Comparison of ENCODE assay signal across 8 cellular contexts in genomic region chr19:17488593-17489391, GRCh38. TPM values are rescaled to one million over a fixed set of nuclear protein-coding genes. Genes with fewer than 3 reads are reported as not detected.
DNase-seq lines count a peak whose midpoint lies in the region; TF ChIP-seq lines count a peak whose summit lies in the region.

No MANE protein-coding gene starts in this region.

- H3K36me3 Mint-ChIP-seq in immature natural killer cell: peaks cover 0 to 4% (median 0%) of the 10 kb centered on the region in 3 donors

- H3K9me2 ChIP-seq in SK-N-SH: no peaks in the 10 kb centered on the region

- 88% methylated on average over 26 of the region's 31 CpGs for WGBS in SK-N-SH (ENCODE audit: low lambda C conversion rate)

- no peaks in the 10 kb centered on the region for H3K9me3 ChIP-seq in SK-N-SH

- H3K4me1 ChIP-seq in SK-N-SH (ENCODE audit: control insufficient read depth in 1 of 2, insufficient read depth in 2 of 2, low read depth in 1 of 2, low read length in 1 of 2): no peaks in the 10 kb centered on the region; a peak in 1 of 4 replicates

- POLR2A ChIA-PET in SK-N-SH (lab: Yijun Ruan, JAX): no interaction called here

- peak overlapping the region; percentile 92 to 100 (median 98) for H3K27ac Mint-ChIP-seq in immature natural killer cell

- no peak overlapping the region for H3K4me3 ChIP-seq in SK-N-SH (ENCODE audit: low read depth in 2 of 2, low read length in 1 of 2)

- no peak overlapping the region for H3K27ac ChIP-seq in SK-N-SH (ENCODE audit: low read depth in 2 of 2, low read length in 1 of 2)

- CTCF ChIA-PET in SK-N-SH (lab: Yijun Ruan, JAX): interaction anchor here (1.2 kb wide), 1 partner anchor 7 kb away, joined by 5 read pairs; no protein-coding TSS in a partner anchor

- H4K20me1 ChIP-seq in SK-N-SH (ENCODE audit: insufficient read depth): no peaks in the 10 kb centered on the region; the same call in 1 of the 2 replicates

- H3K4me1 Mint-ChIP-seq in immature natural killer cell: peaks cover 46 to 48% of the 10 kb centered on the region in 2 donors

- no peaks in the 10 kb centered on the region for H3K36me3 ChIP-seq in SK-N-SH (replicated peaks in 1 of 2; ENCODE audit: control insufficient read depth in 1 of 2, insufficient read depth in 2 of 2, low read length in 1 of 2)

- TF ChIP-seq RAD21 in SK-N-SH (IDR thresholded peaks at IDR 0.05; ENCODE audit: low read length): no peak

- TF ChIP-seq CTCF in SK-N-SH (IDR thresholded peaks at IDR 0.05): no peak

- no peaks in the 10 kb centered on the region for H3K27me3 ChIP-seq in SK-N-SH (ENCODE audit: insufficient read depth)

- no peaks in the 10 kb centered on the region for H3K79me2 ChIP-seq in SK-N-SH (ENCODE audit: insufficient read depth)

- no peak overlapping the region for H3K4me2 ChIP-seq in SK-N-SH

- H3K4me3 Mint-ChIP-seq in immature natural killer cell: peak overlapping the region; percentile 75 to 91 (median 83)

- H2AFZ ChIP-seq in SK-N-SH (ENCODE audit: low read depth): no peak overlapping the region

- no peak for TF ChIP-seq EP300 in SK-N-SH (IDR thresholded peaks at IDR 0.05; ENCODE audit: borderline replicate concordance in 1 of 2, low read depth in 1 of 2, low read length in 1 of 2)

- H3F3A ChIP-seq in SK-N-SH (replicated peaks; ENCODE audit: insufficient read depth): peaks cover 6% of the 10 kb centered on the region

- H3K27me3 Mint-ChIP-seq in immature natural killer cell (ENCODE audit: low read depth in 3 of 3): peaks cover 4 to 18% (median 11%) of the 10 kb centered on the region in 3 donors

- DNase-seq in NCI-H1417 (lab: John Stamatoyannopoulos, UW): peak in 2 of 3 experiments; percentile 9 to 15
- no peak for DNase-seq in NCI-H1417 treated with DMSO at 0.1 percent for 48 hours (lab: John Stamatoyannopoulos, UW)
- peak; percentile 79 for DNase-seq in SK-N-SH
- DNase-seq in activated naive CD4-positive, alpha-beta T cell treated with anti-CD3 and anti-CD28 coated beads, Interleukin-2, amount 50 U/mL, for 16 hours: peak; percentile 72
- peak; percentile 77 to 82 (median 79) for DNase-seq in immature natural killer cell
- peak; percentile 76 for DNase-seq in stimulated activated CD4-positive, alpha-beta T cell treated with anti-CD3 and anti-CD28 coated beads, Interleukin-4, amount 100 ng/mL, for 48 hours (ENCODE audit: low read depth in 2 of 2)
- no peak for DNase-seq in epidermal melanocyte (ENCODE audit: insufficient read length, low spot score)
- DNase-seq in amygdala (lab: John Stamatoyannopoulos, UW): no peak

- no peak overlapping the region for H3K9ac ChIP-seq in SK-N-SH

- H3K9me3 Mint-ChIP-seq in immature natural killer cell: no peaks in the 10 kb centered on the region

TF ChIP-seq in SK-N-SH, 30 proteins besides CTCF, POLR2A, EP300 and RAD21:
- no peak for TF ChIP-seq JUND (IDR thresholded peaks at IDR 0.05)

RNA-seq across cellular contexts. Expression of gene SLC27A1, which starts 18.5 kb away (rescaled TPM):
- 15.0 and 16.8 TPM in 2 replicates for polyA plus RNA-seq in SK-N-SH (2012; rRNA removed)
- 4.7 and 8.1 TPM in 2 replicates for polyA plus RNA-seq in SK-N-SH (2012; cell fraction: cytosol; rRNA removed)
- 57.5 and 73.2 TPM in 2 replicates for polyA plus RNA-seq in SK-N-SH (2012; cell fraction: nucleus; rRNA removed)
- 10 to 100 TPM in 2 of 3 donors, 1 to 10 TPM in 1; 9.7 to 15.9 (median 15.3) TPM for polyA plus RNA-seq in immature natural killer cell

RNA-seq across cellular contexts. Expression of gene PGLS, which starts 22.7 kb away (rescaled TPM):
- polyA plus RNA-seq in SK-N-SH (2012; rRNA removed): 59.9 and 73.3 TPM in 2 replicates
- 28.3 and 43.7 TPM in 2 replicates for polyA plus RNA-seq in SK-N-SH (2012; cell fraction: cytosol; rRNA removed)
- polyA plus RNA-seq in SK-N-SH (2012; cell fraction: nucleus; rRNA removed): 75.1 and 114 TPM in 2 replicates
- 100 to 1,000 TPM in 2 of 3 donors, 10 to 100 TPM in 1; 65.3 to 118 (median 107) TPM for polyA plus RNA-seq in immature natural killer cell

RNA-seq across cellular contexts. Expression of gene NXNL1, which starts 28.1 kb away (rescaled TPM):
- polyA plus RNA-seq in SK-N-SH (2012; rRNA removed): not detected in 2 replicates
- polyA plus RNA-seq in SK-N-SH (2012; cell fraction: cytosol; rRNA removed): not detected in 2 replicates
- polyA plus RNA-seq in SK-N-SH (2012; cell fraction: nucleus; rRNA removed): not detected in 2 replicates
- not detected for polyA plus RNA-seq in immature natural killer cell

RNA-seq across cellular contexts. Expression of gene TMEM221, which starts 40.3 kb away (rescaled TPM):
- polyA plus RNA-seq in SK-N-SH (2012; rRNA removed) (0.41 and 0.62 TPM in 2 replicates), immature natural killer cell (under 1 TPM in 1 of 3 donors, not detected in 2; 0.24 TPM)
- polyA plus RNA-seq in SK-N-SH (2012; cell fraction: cytosol; rRNA removed): 0.22 and 0.30 TPM in 2 replicates
- 0.56 and 0.60 TPM in 2 replicates for polyA plus RNA-seq in SK-N-SH (2012; cell fraction: nucleus; rRNA removed)

Comparison
In these comparisons a context has a peak if more than half of its experiments do, and no peak if none do; other contexts are left out.
1. DNase-seq: peak in NCI-H1417 (2 of 3), SK-N-SH (single experiment), activated naive CD4-positive, alpha-beta T cell treated with anti-CD3 and anti-CD28 coated beads, Interleukin-2, amount 50 U/mL, for 16 hours (single experiment), immature natural killer cell (3 of 3) and stimulated activated CD4-positive, alpha-beta T cell treated with anti-CD3 and anti-CD28 coated beads, Interleukin-4, amount 100 ng/mL, for 48 hours (2 of 2); none in NCI-H1417 treated with DMSO at 0.1 percent for 48 hours (single experiment), epidermal melanocyte (single experiment) and amygdala (0 of 56).